ENCODE assay signal across 11 cellular contexts in genomic region chr13:92074658-92075057, GRCh38.
A peak's percentile ranks its signal among the peaks of the same experiment; 100 is the strongest.
DNase-seq lines count a peak whose midpoint lies in the region; ATAC-seq and TF ChIP-seq lines count a peak whose summit lies in the region.
"Had no signal": no experiment of that assay in that cellular context is flagged by ENCODE, and none has a peak within 500 bp of the region (broad histone marks: within the 10 kb centered on the region; RNA-seq: fewer than 3 reads in every experiment).

No MANE protein-coding gene starts in this region.

- 92% methylated on average over 2 of the region's 4 CpGs for WGBS in mesenchymal stem cell

- H3K27ac Mint-ChIP-seq in activated naive CD4-positive, alpha-beta T cell treated with anti-CD3 and anti-CD28 coated beads, Interleukin-2, amount 10 ng/mL, durations not matched to agents 7 days and 5 days = no peak overlapping the region
- H3K27ac Mint-ChIP-seq in stimulated activated memory B cell treated with anti-CD40 and anti-IgM and Interleukin-4, amounts not matched to agents 10 μg/mL and 1 μg/mL and 100 μg/mL, for 72 hours = no peak overlapping the region
- H3K27ac Mint-ChIP-seq: activated CD8-positive, alpha-beta T cell treated with anti-CD3 and anti-CD28 coated beads, Interleukin-2, amount 10 ng/mL, durations not matched to agents 7 days and 5 days; IgD-negative memory B cell had no signal

- TF ChIP-seq CTCF in GM12875 (IDR thresholded peaks at IDR 0.05; ENCODE audit: borderline replicate concordance, insufficient read depth, low read depth, low read length) = 0 out of 2 replicates have a peak, but pooled peaks have one; percentile 7
- peak; percentile 42 for TF ChIP-seq CTCF in NB4 (IDR thresholded peaks at IDR 0.05; ENCODE audit: low read depth, low read length)

- H3K9me3 Mint-ChIP-seq in activated naive CD4-positive, alpha-beta T cell treated with anti-CD3 and anti-CD28 coated beads, Interleukin-2, amount 10 ng/mL, durations not matched to agents 7 days and 5 days = peaks cover 1% of the 10 kb centered on the region
- peaks cover 3% of the 10 kb centered on the region for H3K9me3 Mint-ChIP-seq in stimulated activated memory B cell treated with anti-CD40 and anti-IgM and Interleukin-4, amounts not matched to agents 10 μg/mL and 1 μg/mL and 100 μg/mL, for 72 hours
- H3K9me3 Mint-ChIP-seq: IgD-negative memory B cell had no signal

- H3K9me3 ChIP-seq in mesenchymal stem cell (ENCODE audit: control insufficient read depth, low read length) = no peaks in the 10 kb centered on the region

- no peaks in the 10 kb centered on the region for H3K27me3 Mint-ChIP-seq in activated naive CD4-positive, alpha-beta T cell treated with anti-CD3 and anti-CD28 coated beads, Interleukin-2, amount 10 ng/mL, durations not matched to agents 7 days and 5 days
- no peaks in the 10 kb centered on the region for H3K27me3 Mint-ChIP-seq in stimulated activated memory B cell treated with anti-CD40 and anti-IgM and Interleukin-4, amounts not matched to agents 10 μg/mL and 1 μg/mL and 100 μg/mL, for 72 hours
- H3K27me3 Mint-ChIP-seq: IgD-negative memory B cell had no signal

- no peak overlapping the region for H2BK120ac ChIP-seq in mesenchymal stem cell (ENCODE audit: low read depth, low read length)

- H3K14ac ChIP-seq in mesenchymal stem cell (ENCODE audit: low read length in 2 of 2) = no peak overlapping the region

- CTCF ChIA-PET in activated naive CD4-positive, alpha-beta T cell treated with anti-CD3 and anti-CD28 coated beads, Interleukin-2, amount 10 ng/mL, durations not matched to agents 7 days and 5 days (lab: Charles Lee) = no interaction called here

- no peak overlapping the region for H3K4me3 Mint-ChIP-seq in activated naive CD4-positive, alpha-beta T cell treated with anti-CD3 and anti-CD28 coated beads, Interleukin-2, amount 10 ng/mL, durations not matched to agents 7 days and 5 days
- no peak overlapping the region for H3K4me3 Mint-ChIP-seq in stimulated activated memory B cell treated with anti-CD40 and anti-IgM and Interleukin-4, amounts not matched to agents 10 μg/mL and 1 μg/mL and 100 μg/mL, for 72 hours
- H3K4me3 Mint-ChIP-seq: activated CD8-positive, alpha-beta T cell treated with anti-CD3 and anti-CD28 coated beads, Interleukin-2, amount 10 ng/mL, durations not matched to agents 7 days and 5 days; IgD-negative memory B cell had no signal

- H3K9ac ChIP-seq in mesenchymal stem cell (ENCODE audit: low read length) = no peak overlapping the region
- H3K9ac ChIP-seq: parathyroid adenoma had no signal

- H4K91ac ChIP-seq in mesenchymal stem cell (ENCODE audit: low read length) = no peak overlapping the region

- no peak overlapping the region for H3K4ac ChIP-seq in mesenchymal stem cell (ENCODE audit: low read depth in 1 of 2, low read length in 2 of 2)

- no peaks in the 10 kb centered on the region for H3K36me3 Mint-ChIP-seq in activated naive CD4-positive, alpha-beta T cell treated with anti-CD3 and anti-CD28 coated beads, Interleukin-2, amount 10 ng/mL, durations not matched to agents 7 days and 5 days
- no peaks in the 10 kb centered on the region for H3K36me3 Mint-ChIP-seq in stimulated activated memory B cell treated with anti-CD40 and anti-IgM and Interleukin-4, amounts not matched to agents 10 μg/mL and 1 μg/mL and 100 μg/mL, for 72 hours
- H3K36me3 Mint-ChIP-seq: IgD-negative memory B cell had no signal

- no peak overlapping the region for H3K18ac ChIP-seq in mesenchymal stem cell (ENCODE audit: low read depth in 1 of 2, low read length in 2 of 2)

- H3K23ac ChIP-seq in mesenchymal stem cell (ENCODE audit: low read length in 2 of 2) = no peak overlapping the region

- H3K27ac ChIP-seq in mesenchymal stem cell (ENCODE audit: low read length, poor library complexity, severe bottlenecking) = no peak overlapping the region
- H3K27ac ChIP-seq: parathyroid adenoma had no signal

- peak; percentile 36 for DNase-seq in NB4 (ENCODE audit: low read depth)
- peak; percentile 12 for DNase-seq in amniotic epithelial cell (ENCODE audit: low read depth)
- DNase-seq in mesenchymal stem cell = peak; percentile 21
- DNase-seq in activated naive CD4-positive, alpha-beta T cell treated with anti-CD3 and anti-CD28 coated beads, Interleukin-2, amount 10 ng/mL, durations not matched to agents 7 days and 5 days = no peak
- DNase-seq in NCI-H1105 (lab: John Stamatoyannopoulos, UW) = no peak
- DNase-seq: activated CD8-positive, alpha-beta T cell treated with anti-CD3 and anti-CD28 coated beads, Interleukin-2, amount 10 ng/mL, durations not matched to agents 7 days and 5 days had no signal

- H3K4me1 ChIP-seq in mesenchymal stem cell (ENCODE audit: control insufficient read depth, insufficient read depth, low read depth, low read length) = no peaks in the 10 kb centered on the region
- H3K4me1 ChIP-seq: parathyroid adenoma had no signal

- ATAC-seq in stimulated activated memory B cell treated with anti-CD40 and anti-IgM and Interleukin-4, amounts not matched to agents 10 μg/mL and 1 μg/mL and 100 μg/mL, for 72 hours = no peak
- no peak for ATAC-seq in HG02623 (IDR thresholded peaks at IDR 0.05; ENCODE audit: unreplicated experiment)
- ATAC-seq: activated CD8-positive, alpha-beta T cell treated with anti-CD3 and anti-CD28 coated beads, Interleukin-2, amount 10 ng/mL, durations not matched to agents 7 days and 5 days had no signal

- H3K4me1 Mint-ChIP-seq in activated naive CD4-positive, alpha-beta T cell treated with anti-CD3 and anti-CD28 coated beads, Interleukin-2, amount 10 ng/mL, durations not matched to agents 7 days and 5 days = no peaks in the 10 kb centered on the region
- no peaks in the 10 kb centered on the region for H3K4me1 Mint-ChIP-seq in stimulated activated memory B cell treated with anti-CD40 and anti-IgM and Interleukin-4, amounts not matched to agents 10 μg/mL and 1 μg/mL and 100 μg/mL, for 72 hours
- H3K4me1 Mint-ChIP-seq: IgD-negative memory B cell had no signal

- H2BK15ac ChIP-seq in mesenchymal stem cell (ENCODE audit: low read depth, poor library complexity, severe bottlenecking) = no peak overlapping the region

- no peaks in the 10 kb centered on the region for H3K27me3 ChIP-seq in mesenchymal stem cell (ENCODE audit: control insufficient read depth in 1 of 2, insufficient read depth in 1 of 2, low read length in 2 of 2)

- no peaks in the 10 kb centered on the region for H3K79me1 ChIP-seq in mesenchymal stem cell (replicated peaks; ENCODE audit: low read length, poor library complexity, severe bottlenecking)

- H3K4me2 ChIP-seq in mesenchymal stem cell (ENCODE audit: low read length, poor library complexity, severe bottlenecking) = no peak overlapping the region

- TF ChIP-seq POLR2A in NB4 (IDR thresholded peaks at IDR 0.05; ENCODE audit: extremely low read depth, insufficient read length) = no peak

- H4K8ac ChIP-seq in mesenchymal stem cell (ENCODE audit: low read length) = no peak overlapping the region

- no peaks in the 10 kb centered on the region for H3K36me3 ChIP-seq in mesenchymal stem cell (ENCODE audit: control insufficient read depth in 1 of 2, insufficient read depth in 2 of 2, low read depth in 1 of 2, low read length in 2 of 2)

- no peak overlapping the region for H2AFZ ChIP-seq in mesenchymal stem cell (ENCODE audit: low read depth, low read length)
- H2AFZ ChIP-seq: parathyroid adenoma had no signal

- no peak overlapping the region for H2AK5ac ChIP-seq in mesenchymal stem cell (ENCODE audit: low read length, severe bottlenecking)

- no peak overlapping the region for H2BK12ac ChIP-seq in mesenchymal stem cell (ENCODE audit: low read length in 2 of 2)

- no peak overlapping the region for H3K4me3 ChIP-seq in GM12875 (ENCODE audit: low read depth, low read length)
- no peak overlapping the region for H3K4me3 ChIP-seq in NB4 (ENCODE audit: low read depth, low read length)
- H3K4me3 ChIP-seq in mesenchymal stem cell (ENCODE audit: insufficient read depth in 1 of 2, low read depth in 1 of 2, low read length in 2 of 2) = no peak overlapping the region

- H2BK5ac ChIP-seq in mesenchymal stem cell (ENCODE audit: low read depth, low read length, poor library complexity, severe bottlenecking) = no peak overlapping the region

Comparison
In these comparisons a context has a peak if more than half of its experiments do, and no peak if none do; other contexts are left out.
1. DNase-seq: peak in NB4 (single experiment), amniotic epithelial cell (single experiment) and mesenchymal stem cell (single experiment); none in activated naive CD4-positive, alpha-beta T cell treated with anti-CD3 and anti-CD28 coated beads, Interleukin-2, amount 10 ng/mL, durations not matched to agents 7 days and 5 days (single experiment) and NCI-H1105 (single experiment).